Comparison of ENCODE assay signal across 14 cellular contexts in the genomic region with DNA sequence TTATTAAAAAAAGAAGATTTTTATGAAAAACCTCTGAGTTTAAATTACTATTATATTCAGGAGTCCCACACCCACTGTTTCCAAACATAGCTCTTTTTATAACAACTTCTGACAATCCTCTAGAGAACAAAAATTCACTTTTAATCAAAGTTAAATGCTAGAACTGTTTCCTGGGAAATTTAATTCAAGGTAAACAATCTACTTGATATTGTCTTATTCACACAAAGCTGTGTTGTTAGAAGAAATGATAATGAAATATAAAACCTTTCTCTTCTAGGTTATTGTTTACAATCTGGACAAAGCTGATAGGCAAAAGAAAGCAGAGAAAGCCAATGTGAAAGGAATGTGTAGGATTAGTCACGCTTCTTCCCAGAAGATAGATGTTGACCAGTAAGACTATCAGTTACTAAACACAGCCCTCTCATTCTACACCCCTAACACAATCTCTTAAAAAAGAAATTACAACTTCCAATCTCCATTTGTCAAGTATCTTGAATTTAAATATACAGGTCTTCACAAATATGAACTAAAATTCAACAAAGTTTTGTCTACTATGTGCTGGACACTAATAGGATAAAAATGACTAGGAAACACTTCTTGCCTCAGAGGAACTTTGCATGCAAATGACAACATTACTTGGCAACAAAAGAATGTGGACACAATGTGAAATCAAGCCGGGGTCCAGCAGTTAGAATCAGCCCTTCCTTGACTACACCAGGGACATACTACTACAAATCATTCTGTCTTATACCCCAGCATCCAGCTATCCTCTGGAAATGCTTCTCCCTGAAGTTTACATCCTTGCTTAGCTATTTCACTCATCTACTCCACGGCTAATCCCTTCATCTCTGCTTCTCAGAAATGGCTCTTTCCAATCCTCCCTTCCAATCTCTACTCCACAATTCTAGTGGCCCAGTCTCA.
A peak's percentile ranks its signal among the peaks of the same experiment; 100 is the strongest.
DNase-seq lines count a peak whose midpoint lies in the region; ATAC-seq, FAIRE-seq and TF ChIP-seq lines count a peak whose summit lies in the region.
"Had no signal": no experiment of that assay in that cellular context is flagged by ENCODE, and none has a peak within 500 bp of the region (broad histone marks: within the 10 kb centered on the region; RNA-seq: fewer than 3 reads in every experiment).

No MANE protein-coding gene starts in this region.

- no peak overlapping the region for H3K9ac ChIP-seq in Karpas-422 (ENCODE audit: low read length)

- no peaks in the 10 kb centered on the region for H3K4me1 ChIP-seq in CD8-positive, alpha-beta memory T cell (ENCODE audit: insufficient read depth, low read length)
- H3K4me1 ChIP-seq in Karpas-422 (ENCODE audit: low read length) (no peaks in the 10 kb centered on the region), small intestine (ENCODE audit: control insufficient read depth in 2 of 2, insufficient read depth in 1 of 2, low read depth in 1 of 2, low read length in 1 of 2) (no peaks in the 10 kb centered on the region)

- no peak overlapping the region for H3K27ac Mint-ChIP-seq in CD8-positive, alpha-beta memory T cell
- peak overlapping the region; percentile 80 for H3K27ac Mint-ChIP-seq in mesothelial cell of epicardium
- H3K27ac Mint-ChIP-seq: GM23338; naive thymus-derived CD4-positive, alpha-beta T cell had no signal

- no peaks in the 10 kb centered on the region for H3K79me2 ChIP-seq in Karpas-422 (ENCODE audit: low read length)

- no peak overlapping the region for H3K4me3 ChIP-seq in CD8-positive, alpha-beta memory T cell (ENCODE audit: low read length)
- no peak overlapping the region for H3K4me3 ChIP-seq in Karpas-422 (ENCODE audit: low read length)
- no peak overlapping the region for H3K4me3 ChIP-seq in small intestine (ENCODE audit: low read depth in 1 of 2, low read length in 2 of 2)
- H3K4me3 ChIP-seq: GM23338 had no signal

- POLR2A ChIA-PET in CD8-positive, alpha-beta memory T cell (lab: Charles Lee): no interaction called here

- H2AFZ ChIP-seq in Karpas-422 (ENCODE audit: low read length): no peak overlapping the region
- H2AFZ ChIP-seq: GM23338 had no signal

- H3K4me2 ChIP-seq in Karpas-422 (ENCODE audit: low read depth, low read length, poor library complexity, severe bottlenecking): no peak overlapping the region
- H3K4me2 ChIP-seq: GM23338 had no signal

- ATAC-seq in HG03342 (IDR thresholded peaks at IDR 0.05; ENCODE audit: unreplicated experiment): no peak
- ATAC-seq: GM23338; naive thymus-derived CD4-positive, alpha-beta T cell had no signal

- FAIRE-seq in small intestine (lab: Jason Lieb, UNC): no peak

- H4K20me1 ChIP-seq in Karpas-422 (ENCODE audit: insufficient read depth, low read depth, low read length): no peaks in the 10 kb centered on the region

- DNase-seq in CD8-positive, alpha-beta memory T cell: no peak
- DNase-seq in Karpas-422 (peak; percentile 32), dermis blood vessel endothelial cell (peak; percentile 25), mesothelial cell of epicardium (ENCODE audit: low spot score in 2 of 2, unreplicated experiment in 2 of 2) (no peak), small intestine (no peak), NCI-H187 (lab: John Stamatoyannopoulos, UW) (no peak)
- DNase-seq in activated CD8-positive, alpha-beta memory T cell treated with anti-CD3 and anti-CD28 coated beads, Interleukin-2, amount 50 U/mL, for 4 hours: no peak
- DNase-seq: caudate nucleus; COR-L47; hippocampal formation; naive thymus-derived CD4-positive, alpha-beta T cell; NCI-H526 treated with DMSO at 0.1 percent for 48 hours had no signal

- no peak overlapping the region for H3K4me3 Mint-ChIP-seq in CD8-positive, alpha-beta memory T cell
- no peak overlapping the region for H3K4me3 Mint-ChIP-seq in mesothelial cell of epicardium
- H3K4me3 Mint-ChIP-seq: GM23338 had no signal

- H3K27me3 Mint-ChIP-seq in CD8-positive, alpha-beta memory T cell: no peaks in the 10 kb centered on the region
- no peaks in the 10 kb centered on the region for H3K27me3 Mint-ChIP-seq in mesothelial cell of epicardium (ENCODE audit: low read depth)
- H3K27me3 Mint-ChIP-seq: naive thymus-derived CD4-positive, alpha-beta T cell had no signal

- no peaks in the 10 kb centered on the region for H3K27me3 ChIP-seq in CD8-positive, alpha-beta memory T cell (ENCODE audit: insufficient read depth, low read length, poor library complexity, severe bottlenecking)
- H3K27me3 ChIP-seq in Karpas-422 (ENCODE audit: low read length) (no peaks in the 10 kb centered on the region), small intestine (ENCODE audit: control insufficient read depth in 2 of 2, insufficient read depth in 2 of 2, low read length in 2 of 2) (no peaks in the 10 kb centered on the region)

- H3K9me3 Mint-ChIP-seq in CD8-positive, alpha-beta memory T cell: peaks cover 20 to 64% (median 29%) of the 10 kb centered on the region in 5 donors
- H3K9me3 Mint-ChIP-seq in mesothelial cell of epicardium: peaks cover 39% of the 10 kb centered on the region

- peaks cover 8 to 73% (median 20%) of the 10 kb centered on the region in 3 donors for H3K36me3 Mint-ChIP-seq in CD8-positive, alpha-beta memory T cell
- H3K36me3 Mint-ChIP-seq in mesothelial cell of epicardium: peaks cover 33% of the 10 kb centered on the region

- CTCF ChIA-PET in CD8-positive, alpha-beta memory T cell (lab: Charles Lee): no interaction called here

- H3K9me2 ChIP-seq in Karpas-422 (replicated peaks; ENCODE audit: insufficient read depth, low read length): no peaks in the 10 kb centered on the region

- WGBS in small intestine, 3 donors: 61 to 84% (median 81%) methylated on average over 3 of the region's 3 CpGs

- H3K4me1 Mint-ChIP-seq in CD8-positive, alpha-beta memory T cell: peaks cover 0 to 1% (median 0%) of the 10 kb centered on the region in 3 donors
- H3K4me1 Mint-ChIP-seq in mesothelial cell of epicardium: peaks cover 9% of the 10 kb centered on the region
- H3K4me1 Mint-ChIP-seq: GM23338 had no signal

- H3K9me3 ChIP-seq in CD8-positive, alpha-beta memory T cell (ENCODE audit: low read length): peaks cover 8% of the 10 kb centered on the region
- H3K9me3 ChIP-seq in Karpas-422 (ENCODE audit: low read length) (peaks cover 11% of the 10 kb centered on the region; the same call in 1 of the 2 replicates), small intestine (ENCODE audit: control insufficient read depth, low read depth) (no peaks in the 10 kb centered on the region)

- H3K27ac ChIP-seq in CD8-positive, alpha-beta memory T cell (ENCODE audit: low read depth, low read length): peak overlapping the region; percentile 13
- H3K27ac ChIP-seq in Karpas-422 (ENCODE audit: low read length) (no peak overlapping the region), small intestine (ENCODE audit: low read depth in 1 of 2, low read length in 1 of 2) (no peak overlapping the region)

- no peak for TF ChIP-seq CTCF in mesothelial cell of epicardium (IDR thresholded peaks at IDR 0.05; ENCODE audit: unreplicated experiment)

- H3K36me3 ChIP-seq in CD8-positive, alpha-beta memory T cell (ENCODE audit: insufficient read depth, low read length): no peaks in the 10 kb centered on the region
- H3K36me3 ChIP-seq in Karpas-422 (ENCODE audit: insufficient read depth, low read length) (no peaks in the 10 kb centered on the region), small intestine (ENCODE audit: control insufficient read depth in 2 of 2, insufficient read depth in 2 of 2, low read length in 2 of 2) (no peaks in the 10 kb centered on the region)

Comparison
In these comparisons a context has a peak if more than half of its experiments do, and no peak if none do; other contexts are left out.
1. DNase-seq: peak in Karpas-422 (single experiment) and dermis blood vessel endothelial cell (single experiment); none in CD8-positive, alpha-beta memory T cell (0 of 5), mesothelial cell of epicardium (0 of 2), small intestine (single experiment), NCI-H187 (0 of 2) and activated CD8-positive, alpha-beta memory T cell treated with anti-CD3 and anti-CD28 coated beads, Interleukin-2, amount 50 U/mL, for 4 hours (single experiment).